In genomic region chr11:69075421-69076128, GRCh38 we compare ENCODE assay signal across 9 cellular contexts. TPM values are rescaled to one million over a fixed set of nuclear protein-coding genes. Genes with fewer than 3 reads are reported as not detected.
DNase-seq lines count a peak whose midpoint lies in the region; ATAC-seq and TF ChIP-seq lines count a peak whose summit lies in the region.
"Had no signal": no experiment of that assay in that cellular context is flagged by ENCODE, and none has a peak within 500 bp of the region (broad histone marks: within the 10 kb centered on the region; RNA-seq: fewer than 3 reads in every experiment).

No MANE protein-coding gene starts in this region.

- H3K9me3 ChIP-seq in IMR-90 (ENCODE audit: control insufficient read depth, insufficient read depth, low read length) (no peaks in the 10 kb centered on the region), lower lobe of right lung (no peaks in the 10 kb centered on the region), transverse colon (no peaks in the 10 kb centered on the region), MM.1S (replicated peaks; ENCODE audit: insufficient read depth, low read length) (no peaks in the 10 kb centered on the region)

- H3K9ac ChIP-seq in IMR-90 (ENCODE audit: low read depth, low read length) (0 out of 2 replicates have a peak overlapping the region, but pooled peaks have one; percentile 3), MM.1S (ENCODE audit: low read length) (no peak overlapping the region)

- H3F3A ChIP-seq in MM.1S (ENCODE audit: insufficient read depth, low read length): no peaks in the 10 kb centered on the region

- no peak overlapping the region for H3K18ac ChIP-seq in IMR-90 (ENCODE audit: low read depth, low read length)

- H3K9me1 ChIP-seq in IMR-90 (ENCODE audit: insufficient read depth, low read length): peaks cover 21% of the 10 kb centered on the region

- no peak overlapping the region for H4K5ac ChIP-seq in IMR-90 (ENCODE audit: low read depth, low read length)

- no TSS peak for BruUV-seq in IMR-90 (replicated peaks; lab: Mats Ljungman, UMichigan)

- peak overlapping the region; percentile 48; the same call in 1 of the 2 replicates for H2AK5ac ChIP-seq in IMR-90 (ENCODE audit: low read depth, low read length)

- H3K9me2 ChIP-seq in MM.1S (replicated peaks; ENCODE audit: insufficient read depth, low read length): no peaks in the 10 kb centered on the region

- 73% methylated on average over 5 of the region's 18 CpGs; no CpG with 5 or more reads in 1 of the 2 experiments for WGBS in IMR-90 (ENCODE audit: extremely low coverage in 2 of 2, insufficient read length in 1 of 2), 2 experiments
- 70 to 76% methylated on average over 5 to 14 of the region's 18 CpGs for WGBS in transverse colon (ENCODE audit: low coverage in 1 of 2), 2 donors

- peak overlapping the region; percentile 43; the same call in 1 of the 2 replicates for H3K14ac ChIP-seq in IMR-90 (replicated peaks; ENCODE audit: low read depth, low read length)

- H2BK5ac ChIP-seq in IMR-90 (ENCODE audit: low read depth, low read length, poor library complexity, severe bottlenecking): peak overlapping the region; percentile 6

- ATAC-seq in IMR-90 (ENCODE audit: low read depth) (peak; percentile 94), lower lobe of right lung (peak; percentile 24 to 34)

- H3K23ac ChIP-seq in IMR-90 (ENCODE audit: low read depth, low read length): no peak overlapping the region

- CTCF ChIA-PET in IMR-90 (lab: Yijun Ruan, JAX): no interaction called here

- peak overlapping the region in 1 of 2 experiments; percentile 53; a peak in 1 of 4 replicates for H4K8ac ChIP-seq in IMR-90 (ENCODE audit: low read depth in 2 of 2, low read length in 2 of 2)

- H3K4me2 ChIP-seq in IMR-90 (ENCODE audit: low read depth, low read length) (peak overlapping the region; percentile 16), MM.1S (ENCODE audit: low read depth, low read length) (no peak overlapping the region)

- H2BK120ac ChIP-seq in IMR-90 (ENCODE audit: low read depth, low read length): peak overlapping the region; percentile 65; the same call in 1 of the 2 replicates

- peak overlapping the region; percentile 20; the same call in 1 of the 2 replicates for H4K91ac ChIP-seq in IMR-90 (ENCODE audit: insufficient read depth, low read depth, low read length)

- H3K36me3 ChIP-seq in IMR-90 (ENCODE audit: control insufficient read depth, insufficient read depth, low read length) (peaks cover 31% of the 10 kb centered on the region), lower lobe of right lung (peaks cover 69% of the 10 kb centered on the region), transverse colon (peaks cover 0 to 20% (median 7%) of the 10 kb centered on the region in 4 donors), MM.1S (replicated peaks; ENCODE audit: insufficient read depth, low read length) (no peaks in the 10 kb centered on the region)

- peak; percentile 99 for DNase-seq in IMR-90
- peak; percentile 69 for DNase-seq in cerebellum (ENCODE audit: low spot score)
- no peak for DNase-seq in lower lobe of right lung
- DNase-seq in transverse colon: peak; percentile 79
- no peak for DNase-seq in MM.1S
- DNase-seq in activated effector memory CD4-positive, alpha-beta T cell treated with anti-CD3 and anti-CD28 coated beads, Interleukin-2, amount 50 U/mL, for 16 hours: no peak
- DNase-seq in activated CD4-positive, alpha-beta T cell treated with anti-CD3 and anti-CD28 coated beads for 48 hours: no peak
- DNase-seq: activated CD4-positive, alpha-beta T cell treated with anti-CD3 and anti-CD28 coated beads, Interleukin-2, amount 50 U/mL, for 4 hours; Kasumi-1 had no signal

- TF ChIP-seq CTCF in IMR-90 (conservative IDR thresholded peaks at IDR 0.05; ENCODE audit: low read depth, low read length): no peak
- no peak for TF ChIP-seq CTCF in lower lobe of right lung (IDR thresholded peaks at IDR 0.05)
- no peak for TF ChIP-seq CTCF in transverse colon (IDR thresholded peaks at IDR 0.05)
- TF ChIP-seq CTCF in MM.1S (IDR thresholded peaks at IDR 0.05; ENCODE audit: low read length): no peak

- TF ChIP-seq POLR2A in IMR-90 (IDR thresholded peaks at IDR 0.05; ENCODE audit: low read depth, low read length): peak; percentile 52
- no peak for TF ChIP-seq POLR2A in transverse colon (IDR thresholded peaks at IDR 0.05)

- TF ChIP-seq EP300 in transverse colon (IDR thresholded peaks at IDR 0.05; ENCODE audit: low read depth): peak; percentile 42

- intact Hi-C loops in IMR-90 (cut with micrococcal nuclease) (loop anchor here (1.0 kb wide), 1 partner anchor 62 kb away; the partner anchor contains the start of gene MRGPRF), lower lobe of right lung (cut with DNase I) (no loop called here), transverse colon (cut with DNase I; ENCODE audit: low total_unique reads) (no loop called here)

- H2AFZ ChIP-seq in IMR-90 (replicated peaks; ENCODE audit: low read length, poor library complexity) (no peak overlapping the region), MM.1S (ENCODE audit: low read length) (no peak overlapping the region)

- H3K79me2 ChIP-seq in MM.1S (ENCODE audit: low read length): no peaks in the 10 kb centered on the region

- H2BK20ac ChIP-seq in IMR-90 (ENCODE audit: low read depth, low read length): peak overlapping the region; percentile 85; the same call in 1 of the 2 replicates

- H3K27me3 ChIP-seq in IMR-90 (ENCODE audit: control insufficient read depth, insufficient read depth, low read length): no peaks in the 10 kb centered on the region
- no peaks in the 10 kb centered on the region for H3K27me3 ChIP-seq in lower lobe of right lung (ENCODE audit: low read depth)
- H3K27me3 ChIP-seq in transverse colon: no peaks in the 10 kb centered on the region
- no peaks in the 10 kb centered on the region for H3K27me3 ChIP-seq in MM.1S (replicated peaks; ENCODE audit: insufficient read depth, low read length)

- H2BK15ac ChIP-seq in IMR-90 (ENCODE audit: low read depth, low read length): peak overlapping the region; percentile 34; the same call in 1 of the 3 replicates

- dilution Hi-C loops in IMR-90 (cut with HindIII; ENCODE audit: low sequenced_read_pairs, unreplicated experiment): no loop called here

- peak overlapping the region; percentile 4 for H2AK9ac ChIP-seq in IMR-90 (replicated peaks; ENCODE audit: low read depth, low read length, poor library complexity)

- H3K4me3 ChIP-seq in IMR-90 (ENCODE audit: insufficient read depth, low read depth, low read length): no peak overlapping the region
- H3K4me3 ChIP-seq in lower lobe of right lung: no peak overlapping the region
- H3K4me3 ChIP-seq in transverse colon: no peak overlapping the region
- no peak overlapping the region for H3K4me3 ChIP-seq in MM.1S (ENCODE audit: low read length)

- H3K27ac ChIP-seq in IMR-90 (ENCODE audit: insufficient read depth, low read length) (peak overlapping the region; percentile 15), lower lobe of right lung (peak overlapping the region; percentile 18), transverse colon (peak overlapping the region; percentile 63 to 90 (median 70)), MM.1S (ENCODE audit: low read length) (no peak overlapping the region)

- no peak for TF ChIP-seq RAD21 in IMR-90 (IDR thresholded peaks at IDR 0.05; ENCODE audit: low read length)

- peaks cover 0 to 21% of the 10 kb centered on the region in 2 experiments; a peak in 1 of 4 replicates for H3K79me1 ChIP-seq in IMR-90 (ENCODE audit: low read depth in 1 of 2, low read length in 2 of 2)

- peaks cover 8% of the 10 kb centered on the region; the same call in 1 of the 2 replicates for H4K20me1 ChIP-seq in IMR-90 (ENCODE audit: insufficient read depth, low read length)
- no peaks in the 10 kb centered on the region for H4K20me1 ChIP-seq in MM.1S (ENCODE audit: insufficient read depth, low read length)

- no peak overlapping the region for H3K56ac ChIP-seq in IMR-90 (ENCODE audit: extremely low read depth, insufficient read depth, low read length)

- POLR2A ChIA-PET in IMR-90 (lab: Charles Lee; ENCODE audit: unreplicated experiment): no interaction called here

- in situ Hi-C loops in IMR-90 (cut with MboI; ENCODE audit: low sequenced_read_pairs) (no loop called here), transverse colon (cut with MboI; ENCODE audit: low pct_ligation_motif_present in 1 of 4, low pct_unique_long_range_greater_than_20kb in 1 of 4, low sequenced_read_pairs in 3 of 4) (no loop called here)

- H3K4ac ChIP-seq in IMR-90 (ENCODE audit: low read depth, low read length): peak overlapping the region; percentile 54

- peaks cover 21% of the 10 kb centered on the region for H3K4me1 ChIP-seq in IMR-90 (ENCODE audit: control insufficient read depth, insufficient read depth, low read length)
- H3K4me1 ChIP-seq in lower lobe of right lung: peaks cover 8% of the 10 kb centered on the region
- H3K4me1 ChIP-seq in transverse colon: peaks cover 0 to 13% (median 6%) of the 10 kb centered on the region in 4 donors
- no peaks in the 10 kb centered on the region for H3K4me1 ChIP-seq in MM.1S (ENCODE audit: low read length)

TF ChIP-seq in IMR-90, 13 proteins besides CTCF, POLR2A, EP300 and RAD21:
- TF ChIP-seq NFE2L2 (IDR thresholded peaks at IDR 0.05; ENCODE audit: low read depth, low read length) (no peak), MAFK (IDR thresholded peaks at IDR 0.05; ENCODE audit: low read depth, low read length) (no peak), RCOR1 (IDR thresholded peaks at IDR 0.05; ENCODE audit: insufficient replicate concordance, low read length) (peak; percentile 86), FOS (IDR thresholded peaks at IDR 0.05; ENCODE audit: low read depth, low read length) (peak; percentile 73), BHLHE40 (IDR thresholded peaks at IDR 0.05; ENCODE audit: low read depth, low read length) (peak; percentile 89), MAZ (IDR thresholded peaks at IDR 0.05; ENCODE audit: borderline replicate concordance, low read depth, low read length) (peak; percentile 49; the same call in 1 of the 2 replicates), MXI1 (IDR thresholded peaks at IDR 0.05; ENCODE audit: borderline replicate concordance, low read depth, low read length) (0 out of 2 replicates have a peak, but pooled peaks have one; percentile 25)
TF ChIP-seq in IMR-90: peak in this region for 5.

RNA-seq across cellular contexts. Expression of gene TPCN2, which starts 26.8 kb away (rescaled TPM):
- 3.1 and 3.4 TPM in 2 replicates for total RNA-seq in IMR-90 (2012; rRNA removed)
- 6.9 and 8.0 TPM in 2 replicates for polyA plus RNA-seq in IMR-90 (2012; rRNA removed)
- 5.9 and 7.4 TPM in 2 replicates for polyA plus RNA-seq in IMR-90 (2012; cell fraction: cytosol; rRNA removed)
- polyA plus RNA-seq in IMR-90 (2012; cell fraction: nucleus; rRNA removed; ENCODE audit: low replicate concordance): 41.5 and 56.5 TPM in 2 replicates
- 14.2 TPM for total RNA-seq in cerebellum
- total RNA-seq in lower lobe of right lung: 18.2 TPM
- total RNA-seq in transverse colon: 10 to 100 TPM; 16.8 to 25.4 (median 20.7) TPM

Comparison
In these comparisons a context has a peak if more than half of its experiments do, and no peak if none do; other contexts are left out.
1. DNase-seq: peak in IMR-90 (single experiment), cerebellum (single experiment) and transverse colon (single experiment); none in lower lobe of right lung (single experiment), MM.1S (single experiment), activated effector memory CD4-positive, alpha-beta T cell treated with anti-CD3 and anti-CD28 coated beads, Interleukin-2, amount 50 U/mL, for 16 hours (single experiment) and activated CD4-positive, alpha-beta T cell treated with anti-CD3 and anti-CD28 coated beads for 48 hours (single experiment).